19 cellular contexts compared by ENCODE assay signal in the genomic region with DNA sequence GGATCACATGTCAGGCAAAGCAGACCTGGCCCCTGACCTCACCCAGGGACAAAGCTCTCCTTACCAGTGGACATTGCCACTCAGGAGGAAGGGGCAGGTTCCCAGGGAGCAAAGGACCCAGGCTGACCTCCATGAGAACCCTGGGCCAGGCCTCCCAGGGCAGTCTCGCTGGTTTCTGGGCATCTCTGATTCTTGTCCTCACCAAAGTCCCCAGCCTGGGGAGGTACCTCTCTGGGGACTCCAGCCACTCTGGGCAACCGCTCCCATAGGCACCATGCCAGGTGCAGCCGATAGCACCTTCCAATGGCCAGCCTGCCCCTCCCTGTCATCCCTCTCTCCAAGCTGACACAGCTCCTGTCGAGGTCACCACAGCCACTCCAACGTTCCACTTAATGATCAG. TPM values are rescaled to one million over a fixed set of nuclear protein-coding genes. Genes with fewer than 3 reads are reported as not detected.
DNase-seq lines count a peak whose midpoint lies in the region; ATAC-seq and TF ChIP-seq lines count a peak whose summit lies in the region.
"Had no signal": no experiment of that assay in that cellular context is flagged by ENCODE, and none has a peak within 500 bp of the region (broad histone marks: within the 10 kb centered on the region; RNA-seq: fewer than 3 reads in every experiment).

No MANE protein-coding gene starts in this region.

- TF ChIP-seq CTCF in thyroid gland (IDR thresholded peaks at IDR 0.05), result no peak

- intact Hi-C loops in thyroid gland (cut with DNase I), result no loop called here

- no peaks in the 10 kb centered on the region for H3K27me3 ChIP-seq in thyroid gland
- H3K27me3 ChIP-seq: BE2C had no signal

- no peak overlapping the region for H3K4me3 ChIP-seq in thyroid gland (replicated peaks in 1 of 3)

- peaks cover 0 to 11% of the 10 kb centered on the region in 2 donors for H3K36me3 ChIP-seq in thyroid gland
- H3K36me3 ChIP-seq: BE2C had no signal

- no peak for TF ChIP-seq POLR2A in thyroid gland (IDR thresholded peaks at IDR 0.05)

- no peaks in the 10 kb centered on the region for H3K4me1 ChIP-seq in thyroid gland
- H3K4me1 ChIP-seq: BE2C had no signal

- whole genome bisulfite sequencing in thyroid gland, 2 donors, result 41 to 63% methylated on average over 3 to 4 of the region's 5 CpGs

- H3K9me3 ChIP-seq in thyroid gland, result no peaks in the 10 kb centered on the region
- H3K9me3 ChIP-seq: BE2C had no signal

- no peak overlapping the region for H3K27ac ChIP-seq in thyroid gland

- peak; percentile 47 for DNase-seq in activated effector memory CD4-positive, alpha-beta T cell treated with anti-CD3 and anti-CD28 coated beads, Interleukin-2, amount 50 U/mL, for 16 hours
- DNase-seq in activated effector memory CD4-positive, alpha-beta T cell treated with Interleukin-2 at 50 U/mL for 16 hours, result no peak
- DNase-seq in DMS79 treated with DMSO at 0.1 percent for 48 hours (lab: John Stamatoyannopoulos, UW) (peak; percentile 36), islet precursor cell (peak; percentile 12), thyroid gland (peak; percentile 19 to 22), NAMALWA (ENCODE audit: low spot score) (no peak)
- DNase-seq: BE2C; C1 segment of cervical spinal cord; CD4-positive, CD25-positive, alpha-beta regulatory T cell; CD8-positive, alpha-beta memory T cell; COR-L47; DMS 273 treated with DMSO at 0.1 percent for 48 hours; GF-D8; GOT3; H7; HFFc6 had no signal

- ATAC-seq in GM19023 (IDR thresholded peaks at IDR 0.05; ENCODE audit: unreplicated experiment), result no peak
- ATAC-seq: HCT116 had no signal

RNA-seq across cellular contexts. Expression of gene EVC2, which starts 7.9 kb away (rescaled TPM):
- 10 to 100 TPM; 15.7 to 24.5 (median 17.2) TPM for total RNA-seq in thyroid gland
- total RNA-seq: A172 had no signal

RNA-seq across cellular contexts. Expression of gene EVC, which starts 10.5 kb away (rescaled TPM):
- total RNA-seq in thyroid gland, result 10 to 100 TPM; 21.4 to 43.6 (median 38.6) TPM

Comparison
In these comparisons a context has a peak if more than half of its experiments do, and no peak if none do; other contexts are left out.
1. DNase-seq: peak in activated effector memory CD4-positive, alpha-beta T cell treated with anti-CD3 and anti-CD28 coated beads, Interleukin-2, amount 50 U/mL, for 16 hours (single experiment), DMS79 treated with DMSO at 0.1 percent for 48 hours (single experiment), islet precursor cell (single experiment) and thyroid gland (2 of 2); none in activated effector memory CD4-positive, alpha-beta T cell treated with Interleukin-2 at 50 U/mL for 16 hours (single experiment) and NAMALWA (single experiment).